In the genomic region with DNA sequence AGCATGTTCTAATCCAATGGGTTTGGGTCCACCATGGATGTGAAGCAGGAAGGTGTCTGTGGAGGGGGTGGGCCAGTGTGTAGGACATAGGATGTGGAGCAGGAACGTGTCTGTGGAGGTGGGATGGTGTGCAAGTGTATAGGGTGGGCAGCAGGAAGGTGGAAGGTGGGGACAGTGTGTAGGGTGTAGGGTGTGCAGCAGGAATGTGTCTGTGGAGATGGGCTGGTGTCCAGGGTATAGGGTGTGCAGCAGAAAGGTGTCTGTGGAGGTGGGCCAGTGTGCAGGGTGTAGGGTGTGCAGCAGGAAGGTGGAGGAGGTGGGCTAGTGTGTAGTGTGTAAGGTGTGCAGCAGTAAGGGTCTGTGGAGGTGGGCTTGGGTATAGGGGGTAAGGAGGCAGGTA, we compare ENCODE assay signal across 22 cellular contexts.
DNase-seq lines count a peak whose midpoint lies in the region; ATAC-seq and TF ChIP-seq lines count a peak whose summit lies in the region.
"Had no signal": no experiment of that assay in that cellular context is flagged by ENCODE, and none has a peak within 500 bp of the region (broad histone marks: within the 10 kb centered on the region; RNA-seq: fewer than 3 reads in every experiment).

No MANE protein-coding gene starts in this region.

- no peak overlapping the region for H3K4me3 ChIP-seq in naive thymus-derived CD4-positive, alpha-beta T cell (ENCODE audit: low read length)
- H3K4me3 ChIP-seq in trophoblast cell (ENCODE audit: low read depth, low read length) (peak overlapping the region; percentile 30), upper lobe of right lung (no peak overlapping the region)
- H3K4me3 ChIP-seq: A549; BLaER1 treated with 17β-estradiol and CSF1 and Interleukin-3, amounts not matched to agents 10 nM and 100 nM; HAP-1 had no signal

- intact Hi-C loops in naive thymus-derived CD4-positive, alpha-beta T cell (cut with micrococcal nuclease) = no loop called here
- intact Hi-C loops in upper lobe of right lung (cut with DNase I) = no loop called here

- no peak overlapping the region for H3K27ac Mint-ChIP-seq in activated T-helper 17 cell treated with anti-CD3 and anti-CD28 coated beads, Interleukin-2, amount 50 U/mL, for 72 hours
- H3K27ac Mint-ChIP-seq in naive thymus-derived CD4-positive, alpha-beta T cell = no peak overlapping the region
- H3K27ac Mint-ChIP-seq: CD14-positive monocyte; CD4-positive, alpha-beta T cell; CD8-positive, alpha-beta memory T cell; HFFc6 had no signal

- CTCF ChIA-PET in naive thymus-derived CD4-positive, alpha-beta T cell (lab: Charles Lee) = no interaction called here

- POLR2A ChIA-PET in naive thymus-derived CD4-positive, alpha-beta T cell (lab: Charles Lee) = no interaction called here

- H4K12ac ChIP-seq in trophoblast cell (ENCODE audit: low read depth, low read length) = no peak overlapping the region

- no peaks in the 10 kb centered on the region for H3K4me1 Mint-ChIP-seq in activated T-helper 17 cell treated with anti-CD3 and anti-CD28 coated beads, Interleukin-2, amount 50 U/mL, for 72 hours
- H3K4me1 Mint-ChIP-seq in naive thymus-derived CD4-positive, alpha-beta T cell = peaks cover 0 to 3% (median 0%) of the 10 kb centered on the region in 7 donors
- H3K4me1 Mint-ChIP-seq: CD14-positive monocyte; CD8-positive, alpha-beta memory T cell had no signal

- H2BK5ac ChIP-seq in trophoblast cell (ENCODE audit: low read depth, low read length, poor library complexity) = no peak overlapping the region

- H2AK5ac ChIP-seq in trophoblast cell (ENCODE audit: low read length) = no peak overlapping the region

- no peak overlapping the region for H2BK120ac ChIP-seq in trophoblast cell (ENCODE audit: insufficient read depth, low read length, poor library complexity)

- no peaks in the 10 kb centered on the region for H3K9me3 ChIP-seq in naive thymus-derived CD4-positive, alpha-beta T cell (ENCODE audit: control insufficient read depth in 2 of 3, low read length in 3 of 3)
- peaks cover 5% of the 10 kb centered on the region for H3K9me3 ChIP-seq in trophoblast cell (ENCODE audit: insufficient read depth, low read depth, low read length)
- no peaks in the 10 kb centered on the region for H3K9me3 ChIP-seq in upper lobe of right lung
- H3K9me3 ChIP-seq: A549, Caco-2, HAP-1 had no signal

- H3K4me3 Mint-ChIP-seq in activated T-helper 17 cell treated with anti-CD3 and anti-CD28 coated beads, Interleukin-2, amount 50 U/mL, for 72 hours = no peak overlapping the region
- H3K4me3 Mint-ChIP-seq in naive thymus-derived CD4-positive, alpha-beta T cell = no peak overlapping the region
- H3K4me3 Mint-ChIP-seq: CD14-positive monocyte; CD4-positive, alpha-beta T cell; CD8-positive, alpha-beta memory T cell; HFFc6 had no signal

- H2AFZ ChIP-seq in trophoblast cell (ENCODE audit: insufficient read depth, low read length, poor library complexity) = no peak overlapping the region

- no peak for TF ChIP-seq CTCF in upper lobe of right lung (IDR thresholded peaks at IDR 0.05)

- H3K4me2 ChIP-seq in trophoblast cell (ENCODE audit: low read length) = no peak overlapping the region
- H3K4me2 ChIP-seq: A549; BLaER1 treated with 17β-estradiol and CSF1 and Interleukin-3, amounts not matched to agents 10 nM and 100 nM had no signal

- peaks cover 23% of the 10 kb centered on the region for H3K27me3 Mint-ChIP-seq in activated T-helper 17 cell treated with anti-CD3 and anti-CD28 coated beads, Interleukin-2, amount 50 U/mL, for 72 hours
- peaks cover 0 to 5% (median 0%) of the 10 kb centered on the region in 5 donors for H3K27me3 Mint-ChIP-seq in naive thymus-derived CD4-positive, alpha-beta T cell
- H3K27me3 Mint-ChIP-seq: CD4-positive, alpha-beta T cell had no signal

- H3K23ac ChIP-seq in trophoblast cell (ENCODE audit: low read length) = peak overlapping the region; percentile 82

- no peak overlapping the region for H4K8ac ChIP-seq in trophoblast cell (ENCODE audit: low read depth, low read length)

- no peak overlapping the region for H3K4ac ChIP-seq in trophoblast cell (ENCODE audit: low read depth, low read length)

- DNase-seq in naive thymus-derived CD4-positive, alpha-beta T cell = no peak
- DNase-seq in trophoblast cell (no peak), upper lobe of right lung (no peak), NCI-H69 (lab: John Stamatoyannopoulos, UW) (no peak), activated gamma-delta T cell treated with Interleukin-2 at 50 U/mL for 16 hours (no peak)
- DNase-seq: 8988T; ACHN; AML-193; BE2C; Caco-2; CD4-positive, alpha-beta T cell; CD8-positive, alpha-beta memory T cell; DMS153; DND-41; GOT3; HFFc6 had no signal

- no peak overlapping the region for H3K18ac ChIP-seq in trophoblast cell (ENCODE audit: low read length)

- H3K79me1 ChIP-seq in trophoblast cell (ENCODE audit: low read length) = no peaks in the 10 kb centered on the region

- H4K91ac ChIP-seq in trophoblast cell (ENCODE audit: low read depth, low read length) = no peak overlapping the region

- H3K4me1 ChIP-seq in naive thymus-derived CD4-positive, alpha-beta T cell (ENCODE audit: control insufficient read depth in 2 of 2, insufficient read depth in 2 of 2, low read length in 2 of 2) = no peaks in the 10 kb centered on the region
- H3K4me1 ChIP-seq in trophoblast cell (ENCODE audit: control insufficient read depth in 1 of 2, insufficient read depth in 2 of 2, low read length in 2 of 2) (no peaks in the 10 kb centered on the region), upper lobe of right lung (no peaks in the 10 kb centered on the region)
- H3K4me1 ChIP-seq: A549; BE2C; BLaER1 treated with 17β-estradiol and CSF1 and Interleukin-3, amounts not matched to agents 10 nM and 100 nM; Caco-2; HAP-1 had no signal

- no peak overlapping the region for H3K14ac ChIP-seq in trophoblast cell (ENCODE audit: low read length)

- no peaks in the 10 kb centered on the region for H3K36me3 Mint-ChIP-seq in activated T-helper 17 cell treated with anti-CD3 and anti-CD28 coated beads, Interleukin-2, amount 50 U/mL, for 72 hours (ENCODE audit: low read depth)
- no peaks in the 10 kb centered on the region for H3K36me3 Mint-ChIP-seq in naive thymus-derived CD4-positive, alpha-beta T cell
- H3K36me3 Mint-ChIP-seq: CD14-positive monocyte; CD8-positive, alpha-beta memory T cell had no signal

- no peaks in the 10 kb centered on the region for H3K27me3 ChIP-seq in naive thymus-derived CD4-positive, alpha-beta T cell (ENCODE audit: control insufficient read depth in 2 of 2, insufficient read depth in 2 of 2, low read length in 2 of 2)
- no peaks in the 10 kb centered on the region for H3K27me3 ChIP-seq in trophoblast cell (ENCODE audit: insufficient read depth, low read length)
- no peaks in the 10 kb centered on the region for H3K27me3 ChIP-seq in upper lobe of right lung
- H3K27me3 ChIP-seq: BE2C; BLaER1 treated with 17β-estradiol and CSF1 and Interleukin-3, amounts not matched to agents 10 nM and 100 nM had no signal

- ATAC-seq in activated T-helper 17 cell treated with anti-CD3 and anti-CD28 coated beads, Interleukin-2, amount 50 U/mL, for 72 hours (replicated peaks) = peak; percentile 19
- ATAC-seq in naive thymus-derived CD4-positive, alpha-beta T cell = peak; percentile 45
- peak; percentile 36 for ATAC-seq in upper lobe of right lung
- ATAC-seq in HG02588 (IDR thresholded peaks at IDR 0.05; ENCODE audit: unreplicated experiment) = no peak
- ATAC-seq: A549 had no signal

- no peaks in the 10 kb centered on the region for H3K36me3 ChIP-seq in naive thymus-derived CD4-positive, alpha-beta T cell (ENCODE audit: control insufficient read depth in 2 of 3, insufficient read depth in 3 of 3, low read length in 3 of 3)
- H3K36me3 ChIP-seq in trophoblast cell (ENCODE audit: control insufficient read depth in 1 of 2, insufficient read depth in 2 of 2, low read length in 2 of 2) (no peaks in the 10 kb centered on the region), upper lobe of right lung (no peaks in the 10 kb centered on the region)
- H3K36me3 ChIP-seq: BE2C; BLaER1 treated with 17β-estradiol and CSF1 and Interleukin-3, amounts not matched to agents 10 nM and 100 nM; HAP-1 had no signal

- no peak overlapping the region for H3K27ac ChIP-seq in naive thymus-derived CD4-positive, alpha-beta T cell (ENCODE audit: low read depth, low read length)
- no peak overlapping the region for H3K27ac ChIP-seq in trophoblast cell (ENCODE audit: low read depth, low read length)
- no peak overlapping the region for H3K27ac ChIP-seq in upper lobe of right lung
- H3K27ac ChIP-seq: A549; BLaER1 treated with 17β-estradiol and CSF1 and Interleukin-3, amounts not matched to agents 10 nM and 100 nM had no signal

- peaks cover 4% of the 10 kb centered on the region for H3K9me3 Mint-ChIP-seq in activated T-helper 17 cell treated with anti-CD3 and anti-CD28 coated beads, Interleukin-2, amount 50 U/mL, for 72 hours
- peaks cover 0 to 16% (median 9%) of the 10 kb centered on the region in 11 donors for H3K9me3 Mint-ChIP-seq in naive thymus-derived CD4-positive, alpha-beta T cell
- H3K9me3 Mint-ChIP-seq: HFFc6 had no signal

- H2BK12ac ChIP-seq in trophoblast cell (ENCODE audit: low read length) = no peak overlapping the region

- H3K9ac ChIP-seq in trophoblast cell (ENCODE audit: low read length) = no peak overlapping the region
- H3K9ac ChIP-seq: BLaER1 treated with 17β-estradiol and CSF1 and Interleukin-3, amounts not matched to agents 10 nM and 100 nM had no signal

- WGBS in trophoblast cell (ENCODE audit: extremely low coverage, insufficient coverage, insufficient read length) = no CpG with 5 or more reads among the region's 1 CpG

- no peaks in the 10 kb centered on the region for H3K79me2 ChIP-seq in trophoblast cell (ENCODE audit: control insufficient read depth, insufficient read depth, low read length, poor library complexity)
